Comparison of ENCODE assay signal across 9 cellular contexts in genomic region chr18:79496978-79497637, GRCh38.
DNase-seq lines count a peak whose midpoint lies in the region; ATAC-seq and TF ChIP-seq lines count a peak whose summit lies in the region.
"Had no signal": no experiment of that assay in that cellular context is flagged by ENCODE, and none has a peak within 500 bp of the region (broad histone marks: within the 10 kb centered on the region; RNA-seq: fewer than 3 reads in every experiment).

No MANE protein-coding gene starts in this region.

- TF ChIP-seq POLR2A in Peyer's patch (IDR thresholded peaks at IDR 0.05) (no peak), uterus (IDR thresholded peaks at IDR 0.05) (no peak)

- DNase-seq in activated naive CD4-positive, alpha-beta T cell treated with anti-CD3 and anti-CD28 coated beads, Interleukin-2, amount 10 ng/mL, durations not matched to agents 7 days and 5 days = peak; percentile 11
- DNase-seq in activated naive CD4-positive, alpha-beta T cell treated with anti-CD3 and anti-CD28 coated beads for 36 hours = no peak
- DNase-seq in Peyer's patch (peak; percentile 43 to 86 (median 83)), hippocampal formation (lab: John Stamatoyannopoulos, UW) (peak; percentile 11 to 42), uterus (peak; percentile 63 to 80), WTC11 (ENCODE audit: low spot score) (no peak), DMS53 (lab: John Stamatoyannopoulos, UW) (no peak)
- no peak for DNase-seq in activated CD4-positive, alpha-beta T cell treated with anti-CD3 and anti-CD28 coated beads, Interleukin-2, amount 50 U/mL, for 48 hours

- POLR2A ChIA-PET in WTC11 (lab: Charles Lee) = no interaction called here

- H3K9me3 ChIP-seq in Peyer's patch (peaks cover 0 to 6% (median 0%) of the 10 kb centered on the region in 4 donors), uterus (peaks cover 0 to 8% of the 10 kb centered on the region in 2 donors)

- peaks cover 7% of the 10 kb centered on the region for H3K4me1 Mint-ChIP-seq in activated naive CD4-positive, alpha-beta T cell treated with anti-CD3 and anti-CD28 coated beads, Interleukin-2, amount 10 ng/mL, durations not matched to agents 7 days and 5 days
- peaks cover 15% of the 10 kb centered on the region for H3K4me1 Mint-ChIP-seq in activated naive CD4-positive, alpha-beta T cell treated with anti-CD3 and anti-CD28 coated beads for 36 hours (ENCODE audit: low read depth)
- no peaks in the 10 kb centered on the region for H3K4me1 Mint-ChIP-seq in WTC11

- H3K36me3 Mint-ChIP-seq in activated naive CD4-positive, alpha-beta T cell treated with anti-CD3 and anti-CD28 coated beads, Interleukin-2, amount 10 ng/mL, durations not matched to agents 7 days and 5 days = peaks cover 57% of the 10 kb centered on the region
- peaks cover 58% of the 10 kb centered on the region for H3K36me3 Mint-ChIP-seq in activated naive CD4-positive, alpha-beta T cell treated with anti-CD3 and anti-CD28 coated beads for 36 hours (ENCODE audit: low read depth)
- peaks cover 23% of the 10 kb centered on the region for H3K36me3 Mint-ChIP-seq in WTC11

- no peak overlapping the region for H3K4me3 ChIP-seq in Peyer's patch
- H3K4me3 ChIP-seq in uterus = no peak overlapping the region
- H3K4me3 ChIP-seq: skin epidermis had no signal

- peaks cover 0 to 9% (median 2%) of the 10 kb centered on the region in 4 donors for H3K4me1 ChIP-seq in Peyer's patch
- H3K4me1 ChIP-seq in uterus = no peaks in the 10 kb centered on the region

- intact Hi-C loops in activated naive CD4-positive, alpha-beta T cell treated with anti-CD3 and anti-CD28 coated beads for 36 hours (cut with micrococcal nuclease) = no loop called here
- intact Hi-C loops in uterus (cut with DNase I; ENCODE audit: low total_unique reads) = no loop called here

- H3K27ac ChIP-seq in Peyer's patch (peak overlapping the region in 3 of 4 donors; percentile 46 to 77 (median 53)), uterus (peak overlapping the region; percentile 59 to 61)

- TF ChIP-seq CTCF in Peyer's patch (IDR thresholded peaks at IDR 0.05) (no peak), uterus (IDR thresholded peaks at IDR 0.05) (no peak), WTC11 (IDR thresholded peaks at IDR 0.05) (no peak)

- peaks cover 41% of the 10 kb centered on the region for H3K9me3 Mint-ChIP-seq in activated naive CD4-positive, alpha-beta T cell treated with anti-CD3 and anti-CD28 coated beads, Interleukin-2, amount 10 ng/mL, durations not matched to agents 7 days and 5 days
- peaks cover 32% of the 10 kb centered on the region for H3K9me3 Mint-ChIP-seq in activated naive CD4-positive, alpha-beta T cell treated with anti-CD3 and anti-CD28 coated beads for 36 hours
- peaks cover 33% of the 10 kb centered on the region for H3K9me3 Mint-ChIP-seq in WTC11

- no peak overlapping the region for H3K27ac Mint-ChIP-seq in activated naive CD4-positive, alpha-beta T cell treated with anti-CD3 and anti-CD28 coated beads, Interleukin-2, amount 10 ng/mL, durations not matched to agents 7 days and 5 days
- H3K27ac Mint-ChIP-seq in activated naive CD4-positive, alpha-beta T cell treated with anti-CD3 and anti-CD28 coated beads for 36 hours = no peak overlapping the region
- no peak overlapping the region for H3K27ac Mint-ChIP-seq in WTC11

- no peak for ATAC-seq in WTC11

- no peaks in the 10 kb centered on the region for H3K27me3 ChIP-seq in Peyer's patch
- no peaks in the 10 kb centered on the region for H3K27me3 ChIP-seq in uterus

- CTCF ChIA-PET in activated naive CD4-positive, alpha-beta T cell treated with anti-CD3 and anti-CD28 coated beads, Interleukin-2, amount 10 ng/mL, durations not matched to agents 7 days and 5 days (lab: Charles Lee) = no interaction called here
- CTCF ChIA-PET in activated naive CD4-positive, alpha-beta T cell treated with anti-CD3 and anti-CD28 coated beads for 36 hours (lab: Charles Lee) = no interaction called here
- CTCF ChIA-PET in WTC11 (lab: Charles Lee) = no interaction called here

- no peaks in the 10 kb centered on the region for H3K27me3 Mint-ChIP-seq in activated naive CD4-positive, alpha-beta T cell treated with anti-CD3 and anti-CD28 coated beads, Interleukin-2, amount 10 ng/mL, durations not matched to agents 7 days and 5 days
- no peaks in the 10 kb centered on the region for H3K27me3 Mint-ChIP-seq in activated naive CD4-positive, alpha-beta T cell treated with anti-CD3 and anti-CD28 coated beads for 36 hours (ENCODE audit: low read depth)
- no peaks in the 10 kb centered on the region; the same call in 1 of the 2 replicates for H3K27me3 Mint-ChIP-seq in WTC11 (ENCODE audit: low read depth)

- H3K4me3 Mint-ChIP-seq in activated naive CD4-positive, alpha-beta T cell treated with anti-CD3 and anti-CD28 coated beads, Interleukin-2, amount 10 ng/mL, durations not matched to agents 7 days and 5 days = no peak overlapping the region
- no peak overlapping the region for H3K4me3 Mint-ChIP-seq in activated naive CD4-positive, alpha-beta T cell treated with anti-CD3 and anti-CD28 coated beads for 36 hours
- H3K4me3 Mint-ChIP-seq in WTC11 = no peak overlapping the region

- no peaks in the 10 kb centered on the region for H3K36me3 ChIP-seq in Peyer's patch
- H3K36me3 ChIP-seq in uterus = no peaks in the 10 kb centered on the region

TF ChIP-seq in WTC11, 78 proteins besides CTCF, POLR2A, EP300 and RAD21:
- TF ChIP-seq CREM (CRISPR knock-in tag; IDR thresholded peaks at IDR 0.05) = no peak
- TF ChIP-seq USF1 (CRISPR knock-in tag; IDR thresholded peaks at IDR 0.05) = no peak
- no peak for TF ChIP-seq GRHL2 (CRISPR knock-in tag; IDR thresholded peaks at IDR 0.05; ENCODE audit: insufficient replicate concordance, severe bottlenecking)
- TF ChIP-seq, protein P1, sequence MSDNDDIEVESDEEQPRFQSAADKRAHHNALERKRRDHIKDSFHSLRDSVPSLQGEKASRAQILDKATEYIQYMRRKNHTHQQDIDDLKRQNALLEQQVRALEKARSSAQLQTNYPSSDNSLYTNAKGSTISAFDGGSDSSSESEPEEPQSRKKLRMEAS (CRISPR knock-in tag; IDR thresholded peaks at IDR 0.05) = no peak
- TF ChIP-seq ZNF281 (CRISPR knock-in tag; IDR thresholded peaks at IDR 0.05) = no peak
- no peak for TF ChIP-seq ZNF671 (CRISPR knock-in tag; IDR thresholded peaks at IDR 0.05)
- TF ChIP-seq ZNF138 (CRISPR knock-in tag; conservative IDR thresholded peaks at IDR 0.05) = no peak
- no peak for TF ChIP-seq NR2C2 (CRISPR knock-in tag; IDR thresholded peaks at IDR 0.05)
- TF ChIP-seq ZNF396 (CRISPR knock-in tag; IDR thresholded peaks at IDR 0.05; ENCODE audit: borderline replicate concordance) = no peak

Comparison
In these comparisons a context has a peak if more than half of its experiments do, and no peak if none do; other contexts are left out.
1. DNase-seq: peak in activated naive CD4-positive, alpha-beta T cell treated with anti-CD3 and anti-CD28 coated beads, Interleukin-2, amount 10 ng/mL, durations not matched to agents 7 days and 5 days (single experiment), Peyer's patch (3 of 3), hippocampal formation (2 of 2) and uterus (2 of 2); none in activated naive CD4-positive, alpha-beta T cell treated with anti-CD3 and anti-CD28 coated beads for 36 hours (single experiment), WTC11 (single experiment), DMS53 (single experiment) and activated CD4-positive, alpha-beta T cell treated with anti-CD3 and anti-CD28 coated beads, Interleukin-2, amount 50 U/mL, for 48 hours (0 of 2).